ENCODE assay signal across 16 cellular contexts in the genomic region with DNA sequence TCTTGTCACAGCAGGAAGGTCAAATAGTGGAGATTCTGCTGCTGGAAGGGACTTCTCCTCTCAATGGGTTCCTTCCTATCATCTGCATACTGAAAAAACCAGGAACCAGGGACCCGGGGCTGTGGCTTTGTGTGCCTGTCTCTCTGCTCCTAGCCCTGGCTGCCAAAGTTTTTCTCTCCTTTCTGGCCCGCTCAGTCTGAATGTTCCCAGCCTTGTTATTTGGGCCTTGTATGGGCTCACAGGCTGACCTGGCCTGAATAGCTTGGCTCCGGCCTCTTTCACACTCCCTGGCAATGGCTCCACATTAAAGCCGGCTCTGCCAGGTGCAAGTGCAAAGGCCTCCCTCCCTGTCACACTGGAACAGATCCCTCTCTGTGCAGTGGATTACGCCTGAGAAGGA.
A peak's percentile ranks its signal among the peaks of the same experiment; 100 is the strongest.
DNase-seq lines count a peak whose midpoint lies in the region; ATAC-seq and TF ChIP-seq lines count a peak whose summit lies in the region.
"Had no signal": no experiment of that assay in that cellular context is flagged by ENCODE, and none has a peak within 500 bp of the region (broad histone marks: within the 10 kb centered on the region; RNA-seq: fewer than 3 reads in every experiment).

No MANE protein-coding gene starts in this region.

- ATAC-seq in gastrocnemius medialis (peak; percentile 71 to 73), GM21786 (IDR thresholded peaks at IDR 0.05; ENCODE audit: unreplicated experiment) (no peak)

- no peaks in the 10 kb centered on the region for H3K9me3 ChIP-seq in BLaER1 treated with 17β-estradiol and CSF1 and Interleukin-3, amounts not matched to agents 10 nM and 100 nM (replicated peaks in 1 of 11)
- no peaks in the 10 kb centered on the region for H3K9me3 ChIP-seq in gastrocnemius medialis
- H3K9me3 ChIP-seq: colonic mucosa, ovary had no signal

- peaks cover 33% of the 10 kb centered on the region for H3K36me3 Mint-ChIP-seq in chondrocyte (ENCODE audit: low read depth)

- DNase-seq in chondrocyte (ENCODE audit: low spot score) (no peak), hypothalamus (lab: John Stamatoyannopoulos, UW) (peak in 31 of 51 donors; percentile 18 to 84 (median 58)), gastrocnemius medialis (peak; percentile 72 to 73), islet precursor cell (no peak), NCI-H69 (lab: John Stamatoyannopoulos, UW) (no peak), NCI-H2196 treated with DMSO at 0.1 percent for 48 hours (lab: John Stamatoyannopoulos, UW; ENCODE audit: unreplicated experiment) (no peak)
- DNase-seq: activated naive CD8-positive, alpha-beta T cell treated with anti-CD3 and anti-CD28 coated beads for 36 hours; activated T-cell treated with anti-CD3 and anti-CD28 coated beads for 4 hours; colonic mucosa; erythroblast; NCI-H2029 treated with DMSO at 0.1 percent for 48 hours; ovary; RPMI8226; T-helper 2 cell had no signal

- H3K27ac Mint-ChIP-seq in chondrocyte (ENCODE audit: unreplicated experiment) = peak overlapping the region; percentile 57
- H3K27ac Mint-ChIP-seq: activated naive CD8-positive, alpha-beta T cell treated with anti-CD3 and anti-CD28 coated beads for 36 hours had no signal

- H3K4me3 ChIP-seq in BLaER1 treated with 17β-estradiol and CSF1 and Interleukin-3, amounts not matched to agents 10 nM and 100 nM = peak overlapping the region in 1 of 10 experiments; percentile 58; a peak in 1 of 20 replicates
- H3K4me3 ChIP-seq in gastrocnemius medialis = no peak overlapping the region
- H3K4me3 ChIP-seq: colonic mucosa, ovary had no signal

- H3K4me1 ChIP-seq in BLaER1 treated with 17β-estradiol and CSF1 and Interleukin-3, amounts not matched to agents 10 nM and 100 nM = peaks cover 47 to 100% (median 100%) of the 10 kb centered on the region in 10 experiments
- peaks cover 63 to 69% of the 10 kb centered on the region in 2 donors for H3K4me1 ChIP-seq in gastrocnemius medialis

- no peak for TF ChIP-seq POLR2A in gastrocnemius medialis (IDR thresholded peaks at IDR 0.05)

- H3K27me3 ChIP-seq in BLaER1 treated with 17β-estradiol and CSF1 and Interleukin-3, amounts not matched to agents 10 nM and 100 nM = peaks cover 0 to 26% (median 0%) of the 10 kb centered on the region in 11 experiments; a peak in 7 of 22 replicates
- H3K27me3 ChIP-seq in gastrocnemius medialis = no peaks in the 10 kb centered on the region
- H3K27me3 ChIP-seq: colonic mucosa, ovary had no signal

- no peak overlapping the region for H3K4me3 Mint-ChIP-seq in chondrocyte (ENCODE audit: unreplicated experiment)
- H3K4me3 Mint-ChIP-seq: activated naive CD8-positive, alpha-beta T cell treated with anti-CD3 and anti-CD28 coated beads for 36 hours had no signal

- H3K36me3 ChIP-seq in BLaER1 treated with 17β-estradiol and CSF1 and Interleukin-3, amounts not matched to agents 10 nM and 100 nM = peaks cover 9 to 87% (median 48%) of the 10 kb centered on the region in 11 experiments; a peak in 17 of 22 replicates
- peaks cover 0 to 20% of the 10 kb centered on the region in 2 donors for H3K36me3 ChIP-seq in gastrocnemius medialis
- H3K36me3 ChIP-seq: colonic mucosa, ovary had no signal

- TF ChIP-seq CTCF in chondrocyte (IDR thresholded peaks at IDR 0.05) (no peak), gastrocnemius medialis (IDR thresholded peaks at IDR 0.05 in 4 of 5, conservative IDR thresholded peaks at IDR 0.05 in 1 of 5) (no peak)

- H3K4me1 Mint-ChIP-seq in chondrocyte (ENCODE audit: low read depth) = peaks cover 68% of the 10 kb centered on the region
- H3K4me1 Mint-ChIP-seq: activated naive CD8-positive, alpha-beta T cell treated with anti-CD3 and anti-CD28 coated beads for 36 hours had no signal

- H3K9me3 Mint-ChIP-seq in chondrocyte (ENCODE audit: low read depth) = no peaks in the 10 kb centered on the region
- H3K9me3 Mint-ChIP-seq: activated naive CD8-positive, alpha-beta T cell treated with anti-CD3 and anti-CD28 coated beads for 36 hours had no signal

- H3K27me3 Mint-ChIP-seq in chondrocyte (ENCODE audit: low read depth) = no peaks in the 10 kb centered on the region
- H3K27me3 Mint-ChIP-seq: activated naive CD8-positive, alpha-beta T cell treated with anti-CD3 and anti-CD28 coated beads for 36 hours had no signal

- H3K9ac ChIP-seq in BLaER1 treated with 17β-estradiol and CSF1 and Interleukin-3, amounts not matched to agents 10 nM and 100 nM = peak overlapping the region in 4 of 11 experiments; percentile 36 to 79 (median 74); a peak in 9 of 22 replicates

- peak overlapping the region; percentile 74 to 97 (median 85) for H3K4me2 ChIP-seq in BLaER1 treated with 17β-estradiol and CSF1 and Interleukin-3, amounts not matched to agents 10 nM and 100 nM

- in situ Hi-C loops in gastrocnemius medialis (cut with MboI; ENCODE audit: low sequenced_read_pairs in 4 of 4) = loop anchor here in 3 of 4 donors (5.0 to 10.0 kb wide), 2 partner anchors 96 to 409 kb away; a partner anchor contains a TSS

- H3K27ac ChIP-seq in BLaER1 treated with 17β-estradiol and CSF1 and Interleukin-3, amounts not matched to agents 10 nM and 100 nM = peak overlapping the region in 4 of 11 experiments; percentile 43 to 78 (median 66); a peak in 6 of 22 replicates
- peak overlapping the region; percentile 77 to 92 (median 80) for H3K27ac ChIP-seq in gastrocnemius medialis
- H3K27ac ChIP-seq: colonic mucosa, ovary had no signal

- H4K20me1 ChIP-seq in BLaER1 treated with 17β-estradiol and CSF1 and Interleukin-3, amounts not matched to agents 10 nM and 100 nM = peaks cover 0 to 87% (median 65%) of the 10 kb centered on the region in 11 experiments; a peak in 18 of 22 replicates

- intact Hi-C loops in gastrocnemius medialis (cut with DNase I; ENCODE audit: low total_unique reads) = loop anchor here (5.0 kb wide), 2 partner anchors 261 to 356 kb away; no protein-coding TSS in a partner anchor

Comparison
In these comparisons a context has a peak if more than half of its experiments do, and no peak if none do; other contexts are left out.
1. DNase-seq: peak in hypothalamus (31 of 51) and gastrocnemius medialis (2 of 2); none in chondrocyte (single experiment), islet precursor cell (single experiment), NCI-H69 (single experiment) and NCI-H2196 treated with DMSO at 0.1 percent for 48 hours (single experiment).